Comparison of ENCODE assay signal across 8 cellular contexts in genomic region chr2:26970244-26970927, GRCh38. TPM values are rescaled to one million over a fixed set of nuclear protein-coding genes. Genes with fewer than 3 reads are reported as not detected.
A peak's percentile ranks its signal among the peaks of the same experiment; 100 is the strongest.
DNase-seq lines count a peak whose midpoint lies in the region; TF ChIP-seq lines count a peak whose summit lies in the region.

Gene MAPRE3, plus strand, starts transcription at chr2:26970637. Its CDS starts 51,582 bp downstream, at chr2:27022219.

- H3K27me3 ChIP-seq in HAP-1 (ENCODE audit: low read depth) = peaks cover 26% of the 10 kb centered on the region

- no peaks in the 10 kb centered on the region for H3K9me3 Mint-ChIP-seq in activated naive CD8-positive, alpha-beta T cell (ENCODE audit: low read depth)
- peaks cover 10% of the 10 kb centered on the region for H3K9me3 Mint-ChIP-seq in glutamatergic neuron (ENCODE audit: unreplicated experiment)

- H3K4me3 ChIP-seq in HAP-1 = peak within 1 kb of the TSS; percentile 47

- peaks cover 6% of the 10 kb centered on the region for H3K27me3 Mint-ChIP-seq in activated naive CD8-positive, alpha-beta T cell
- peaks cover 5% of the 10 kb centered on the region for H3K27me3 Mint-ChIP-seq in glutamatergic neuron (ENCODE audit: unreplicated experiment)

- H3K36me3 ChIP-seq in HAP-1 (replicated peaks) = no peaks in the 10 kb centered on the region

- DNase-seq in DMS153 treated with DMSO at 0.1 percent for 48 hours (lab: John Stamatoyannopoulos, UW; ENCODE audit: unreplicated experiment) (peak; percentile 84), HAP-1 (ENCODE audit: low spot score in 2 of 2) (peak; percentile 84 to 91), NCI-H1092 (lab: John Stamatoyannopoulos, UW) (peak; percentile 90), SKM-1 treated with dmso at 0.1 percent for 144 hours (lab: John Stamatoyannopoulos, UW; ENCODE audit: unreplicated experiment) (peak; percentile 86), glutamatergic neuron (peak; percentile 97), nucleus accumbens (lab: John Stamatoyannopoulos, UW) (peak; percentile 37 to 97 (median 83)), substantia nigra (lab: John Stamatoyannopoulos, UW) (peak in 47 of 49 donors; percentile 24 to 98 (median 77))

- H3K4me3 Mint-ChIP-seq in activated naive CD8-positive, alpha-beta T cell = peak within 1 kb of the TSS; percentile 89
- H3K4me3 Mint-ChIP-seq in glutamatergic neuron (ENCODE audit: unreplicated experiment) = peak within 1 kb of the TSS; percentile 96

- H3K27ac ChIP-seq in substantia nigra (ENCODE audit: low read depth, low read length, poor library complexity, severe bottlenecking) = peak within 1 kb of the TSS; percentile 74

- H3K36me3 Mint-ChIP-seq in activated naive CD8-positive, alpha-beta T cell = no peaks in the 10 kb centered on the region
- H3K36me3 Mint-ChIP-seq in glutamatergic neuron (ENCODE audit: unreplicated experiment) = peaks cover 7% of the 10 kb centered on the region

- H3K4me1 ChIP-seq in HAP-1 = peaks cover 6% of the 10 kb centered on the region

- H3K9me3 ChIP-seq in HAP-1 = no peaks in the 10 kb centered on the region

- TF ChIP-seq CTCF in glutamatergic neuron (IDR thresholded peaks at IDR 0.05; ENCODE audit: partially characterized antibody, unreplicated experiment) = no peak

- in situ Hi-C loops in HAP-1 (cut with MboI; ENCODE audit: low sequenced_read_pairs) = loop anchor here (25.0 kb wide), 1 partner anchor 217 kb away; no protein-coding TSS in a partner anchor

- H3K27ac Mint-ChIP-seq in activated naive CD8-positive, alpha-beta T cell = no peak within 1 kb of the TSS
- peak within 1 kb of the TSS; percentile 62 for H3K27ac Mint-ChIP-seq in glutamatergic neuron (ENCODE audit: unreplicated experiment)

- peaks cover 24% of the 10 kb centered on the region for H3K4me1 Mint-ChIP-seq in activated naive CD8-positive, alpha-beta T cell (ENCODE audit: low read depth)
- peaks cover 36% of the 10 kb centered on the region for H3K4me1 Mint-ChIP-seq in glutamatergic neuron (ENCODE audit: low read depth, unreplicated experiment)

RNA-seq across cellular contexts. Expression of gene MAPRE3, which starts in this region (rescaled TPM):
- 49.2 TPM for total RNA-seq in glutamatergic neuron (ENCODE audit: unreplicated experiment)

Comparison
In these comparisons a context has a peak if more than half of its experiments do, and no peak if none do; other contexts are left out.
1. Peak in every context shown above with its lines: DNase-seq, H3K4me3 ChIP-seq and H3K27ac ChIP-seq.